In the genomic region with DNA sequence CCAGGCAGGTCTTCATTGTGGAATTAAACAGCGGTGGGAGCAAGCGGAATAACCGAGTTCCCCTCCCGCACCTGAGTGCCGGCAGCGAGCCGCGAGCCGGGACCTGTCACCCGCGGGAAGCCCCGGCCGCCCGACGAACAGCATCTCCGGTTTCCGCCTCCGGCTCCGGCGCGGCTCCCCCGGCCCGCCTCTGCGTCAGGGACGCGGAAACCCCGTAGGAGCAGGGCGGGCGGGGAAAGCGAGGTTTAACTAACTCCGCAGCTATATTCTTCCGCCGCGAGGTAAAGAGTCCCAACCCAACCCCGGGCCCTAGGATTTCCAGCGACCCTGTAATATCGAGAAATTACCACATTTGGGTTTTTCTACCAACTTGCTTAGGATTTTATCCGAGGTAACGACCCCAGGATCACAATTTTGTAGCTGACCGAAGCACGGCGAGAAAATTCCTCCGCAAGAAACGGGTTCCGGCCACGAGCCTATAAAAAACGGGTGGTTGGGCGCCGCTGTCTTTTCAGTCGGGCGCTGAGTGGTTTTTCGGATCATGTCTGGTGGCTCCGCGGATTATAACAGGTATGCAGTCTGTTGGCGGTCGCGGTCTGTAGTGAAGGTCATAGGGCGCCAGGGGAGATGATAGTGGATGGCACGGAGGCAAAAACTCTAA, we compare ENCODE assay signal across 8 cellular contexts. TPM values are rescaled to one million over a fixed set of nuclear protein-coding genes. Genes with fewer than 3 reads are reported as not detected.
A peak's percentile ranks its signal among the peaks of the same experiment; 100 is the strongest.
DNase-seq lines count a peak whose midpoint lies in the region; ATAC-seq and TF ChIP-seq lines count a peak whose summit lies in the region.

A gene (plus strand): TSS at position 508 of the 661 bp plus-strand sequence. CDS start 34 bp downstream, at position 542.

- H3K36me3 ChIP-seq in mammary epithelial cell (ENCODE audit: insufficient read depth, low read length) = peaks cover 40% of the 10 kb centered on the region

- intact Hi-C loops in mammary epithelial cell (cut with micrococcal nuclease) = loop anchor here (1.0 to 10.0 kb wide), 3 partner anchors 30 to 678 kb away; a partner anchor contains a TSS

- TF ChIP-seq CTCF in WTC11 (IDR thresholded peaks at IDR 0.05) (no peak), mammary epithelial cell (conservative IDR thresholded peaks at IDR 0.05 in 1 of 2, IDR thresholded peaks at IDR 0.05 in 1 of 2; ENCODE audit: extremely low read depth in 1 of 2, insufficient read depth in 1 of 2, low read depth in 1 of 2, low read length in 2 of 2) (no peak)

- peaks cover 56% of the 10 kb centered on the region for H3K79me2 ChIP-seq in mammary epithelial cell (ENCODE audit: insufficient read depth, low read length)

- H3K9ac ChIP-seq in mammary epithelial cell (ENCODE audit: insufficient read depth, low read length) = peak within 1 kb of the TSS; percentile 99

- POLR2A ChIA-PET in WTC11 (lab: Charles Lee) = interaction anchor here (0.6 to 2.9 kb wide), 16 partner anchors 11 to 391 kb away, joined by 3 to 22 read pairs (median 4); a partner anchor contains a TSS

- peak within 1 kb of the TSS; percentile 88 for H2AFZ ChIP-seq in mammary epithelial cell (ENCODE audit: low read depth, low read length)

- peak within 1 kb of the TSS; percentile 66 to 81 (median 77) for H3K4me3 ChIP-seq in mammary epithelial cell (replicated peaks in 1 of 3; ENCODE audit: insufficient read depth in 1 of 3, low read depth in 2 of 3, low read length in 3 of 3)
- peak within 1 kb of the TSS; percentile 69 to 93 (median 77) for H3K4me3 ChIP-seq in skin epidermis

- peaks cover 9% of the 10 kb centered on the region; the same call in 1 of the 2 replicates for H3K27me3 Mint-ChIP-seq in WTC11 (ENCODE audit: low read depth)

- H3K9me3 Mint-ChIP-seq in WTC11 = no peaks in the 10 kb centered on the region

- in situ Hi-C loops in ACHN (cut with HindIII; ENCODE audit: low pct_ligation_motif_present, low pct_unique_long_range_greater_than_20kb, low sequenced_read_pairs) (no loop called here), mammary epithelial cell (cut with MboI; ENCODE audit: low sequenced_read_pairs in 2 of 2) (loop anchor here in 1 of 2 donors (10.0 kb wide), 1 partner anchor 148 kb away; no protein-coding TSS in a partner anchor)

- H3K4me1 ChIP-seq in mammary epithelial cell (ENCODE audit: insufficient read depth, low read length) = peaks cover 24% of the 10 kb centered on the region

- 1% methylated on average over 16 of the region's 59 CpGs for WGBS in mammary epithelial cell (ENCODE audit: low coverage, missing lambda C conversion rate)

- peak within 1 kb of the TSS; percentile 100 for H3K27ac Mint-ChIP-seq in WTC11

- peak within 1 kb of the TSS; percentile 96 for H3K27ac ChIP-seq in mammary epithelial cell (ENCODE audit: insufficient read depth, low read depth, low read length)
- H3K27ac ChIP-seq in skin epidermis = peak within 1 kb of the TSS; percentile 96 to 100 (median 99)

- H3K9me3 ChIP-seq in mammary epithelial cell (replicated peaks; ENCODE audit: insufficient read depth, low read length) = no peaks in the 10 kb centered on the region

- H3K4me1 Mint-ChIP-seq in WTC11 = peaks cover 40% of the 10 kb centered on the region

- H3K4me2 ChIP-seq in mammary epithelial cell (ENCODE audit: insufficient read depth, low read depth, low read length) = peak within 1 kb of the TSS; percentile 87

- H3K36me3 Mint-ChIP-seq in WTC11 = peaks cover 49% of the 10 kb centered on the region

- CTCF ChIA-PET in WTC11 (lab: Charles Lee) = interaction anchor here (0.9 to 1.1 kb wide), 3 partner anchors 166 to 169 kb away, joined by 3 to 5 read pairs (median 3); no protein-coding TSS in a partner anchor
- CTCF ChIA-PET in mammary epithelial cell (lab: Charles Lee; ENCODE audit: low non-redundant PET) = no interaction called here

- dilution Hi-C loops in mammary epithelial cell (cut with HindIII; ENCODE audit: low sequenced_read_pairs) = loop anchor here (5.0 to 10.0 kb wide), 3 partner anchors 96 to 218 kb away; a partner anchor contains a TSS

- no TSS peak for BruUV-seq in mammary epithelial cell (replicated peaks; lab: Mats Ljungman, UMichigan)

- H3K27me3 ChIP-seq in mammary epithelial cell (ENCODE audit: insufficient read depth, low read length) = no peaks in the 10 kb centered on the region

- H4K20me1 ChIP-seq in mammary epithelial cell (ENCODE audit: insufficient read depth, low read length) = peaks cover 41% of the 10 kb centered on the region

- H3K4me3 Mint-ChIP-seq in WTC11 = peak within 1 kb of the TSS; percentile 100

- ATAC-seq in GM18909 (IDR thresholded peaks at IDR 0.05; ENCODE audit: poor library complexity, unreplicated experiment) (peak; percentile 64), HG03159 (IDR thresholded peaks at IDR 0.05; ENCODE audit: unreplicated experiment) (peak; percentile 65), WTC11 (peak; percentile 73)

- DNase-seq in ACHN (peak; percentile 88), NCI-H226 (peak; percentile 81), WTC11 (ENCODE audit: low spot score) (peak; percentile 88), mammary epithelial cell (peak; percentile 88), iPS-NIHi11 (ENCODE audit: low spot score) (peak; percentile 96)

TF ChIP-seq in WTC11, 78 proteins besides CTCF, POLR2A, EP300 and RAD21 (continues in another document):
- TF ChIP-seq ZNF423 (CRISPR knock-in tag; IDR thresholded peaks at IDR 0.05) (no peak), IRF2 (CRISPR knock-in tag; IDR thresholded peaks at IDR 0.05; ENCODE audit: borderline replicate concordance, low read depth) (no peak), TEAD1 (CRISPR knock-in tag; IDR thresholded peaks at IDR 0.05) (peak; percentile 81), CREB1 (CRISPR knock-in tag; IDR thresholded peaks at IDR 0.05) (peak; percentile 76; the same call in 1 of the 2 replicates), ZNF416 (CRISPR knock-in tag; IDR thresholded peaks at IDR 0.05) (no peak)
- TF ChIP-seq, protein P1, sequence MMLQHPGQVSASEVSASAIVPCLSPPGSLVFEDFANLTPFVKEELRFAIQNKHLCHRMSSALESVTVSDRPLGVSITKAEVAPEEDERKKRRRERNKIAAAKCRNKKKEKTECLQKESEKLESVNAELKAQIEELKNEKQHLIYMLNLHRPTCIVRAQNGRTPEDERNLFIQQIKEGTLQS (CRISPR knock-in tag; conservative IDR thresholded peaks at IDR 0.05) = no peak
- TF ChIP-seq, protein P2, sequence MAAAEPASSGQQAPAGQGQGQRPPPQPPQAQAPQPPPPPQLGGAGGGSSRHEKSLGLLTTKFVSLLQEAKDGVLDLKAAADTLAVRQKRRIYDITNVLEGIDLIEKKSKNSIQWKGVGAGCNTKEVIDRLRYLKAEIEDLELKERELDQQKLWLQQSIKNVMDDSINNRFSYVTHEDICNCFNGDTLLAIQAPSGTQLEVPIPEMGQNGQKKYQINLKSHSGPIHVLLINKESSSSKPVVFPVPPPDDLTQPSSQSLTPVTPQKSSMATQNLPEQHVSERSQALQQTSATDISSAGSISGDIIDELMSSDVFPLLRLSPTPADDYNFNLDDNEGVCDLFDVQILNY (CRISPR knock-in tag; IDR thresholded peaks at IDR 0.05) = peak; percentile 70; the same call in 1 of the 2 replicates
- TF ChIP-seq, protein P3, sequence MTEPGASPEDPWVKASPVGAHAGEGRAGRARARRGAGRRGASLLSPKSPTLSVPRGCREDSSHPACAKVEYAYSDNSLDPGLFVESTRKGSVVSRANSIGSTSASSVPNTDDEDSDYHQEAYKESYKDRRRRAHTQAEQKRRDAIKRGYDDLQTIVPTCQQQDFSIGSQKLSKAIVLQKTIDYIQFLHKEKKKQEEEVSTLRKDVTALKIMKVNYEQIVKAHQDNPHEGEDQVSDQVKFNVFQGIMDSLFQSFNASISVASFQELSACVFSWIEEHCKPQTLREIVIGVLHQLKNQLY (CRISPR knock-in tag; IDR thresholded peaks at IDR 0.05) = no peak
- TF ChIP-seq, protein P4, sequence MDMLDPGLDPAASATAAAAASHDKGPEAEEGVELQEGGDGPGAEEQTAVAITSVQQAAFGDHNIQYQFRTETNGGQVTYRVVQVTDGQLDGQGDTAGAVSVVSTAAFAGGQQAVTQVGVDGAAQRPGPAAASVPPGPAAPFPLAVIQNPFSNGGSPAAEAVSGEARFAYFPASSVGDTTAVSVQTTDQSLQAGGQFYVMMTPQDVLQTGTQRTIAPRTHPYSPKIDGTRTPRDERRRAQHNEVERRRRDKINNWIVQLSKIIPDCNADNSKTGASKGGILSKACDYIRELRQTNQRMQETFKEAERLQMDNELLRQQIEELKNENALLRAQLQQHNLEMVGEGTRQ (CRISPR knock-in tag; IDR thresholded peaks at IDR 0.05) = no peak
- TF ChIP-seq, protein P5, sequence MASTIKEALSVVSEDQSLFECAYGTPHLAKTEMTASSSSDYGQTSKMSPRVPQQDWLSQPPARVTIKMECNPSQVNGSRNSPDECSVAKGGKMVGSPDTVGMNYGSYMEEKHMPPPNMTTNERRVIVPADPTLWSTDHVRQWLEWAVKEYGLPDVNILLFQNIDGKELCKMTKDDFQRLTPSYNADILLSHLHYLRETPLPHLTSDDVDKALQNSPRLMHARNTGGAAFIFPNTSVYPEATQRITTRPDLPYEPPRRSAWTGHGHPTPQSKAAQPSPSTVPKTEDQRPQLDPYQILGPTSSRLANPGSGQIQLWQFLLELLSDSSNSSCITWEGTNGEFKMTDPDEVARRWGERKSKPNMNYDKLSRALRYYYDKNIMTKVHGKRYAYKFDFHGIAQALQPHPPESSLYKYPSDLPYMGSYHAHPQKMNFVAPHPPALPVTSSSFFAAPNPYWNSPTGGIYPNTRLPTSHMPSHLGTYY (CRISPR knock-in tag; IDR thresholded peaks at IDR 0.05) = no peak

RNA-seq across cellular contexts. Expression of the gene that starts here (rescaled TPM):
- 571 to 574 TPM (median 572 TPM) in 3 replicates for total RNA-seq in WTC11 (2021)
- total RNA-seq in mammary epithelial cell = 100 to 1,000 TPM; 291 to 441 TPM
- 161 TPM for polyA plus RNA-seq in mammary epithelial cell
- 86.0 TPM for polyA minus RNA-seq in mammary epithelial cell

Comparison
In these comparisons a context has a peak if more than half of its experiments do, and no peak if none do; other contexts are left out.
1. Peak in every context shown above with its lines: DNase-seq, ATAC-seq, H3K4me3 ChIP-seq and H3K27ac ChIP-seq.